Comparison of ENCODE assay signal across 9 cellular contexts in genomic region chr3:59425942-59426341, GRCh38.
DNase-seq lines count a peak whose midpoint lies in the region; ATAC-seq and TF ChIP-seq lines count a peak whose summit lies in the region.
"Had no signal": no experiment of that assay in that cellular context is flagged by ENCODE, and none has a peak within 500 bp of the region (broad histone marks: within the 10 kb centered on the region; RNA-seq: fewer than 3 reads in every experiment).

No MANE protein-coding gene starts in this region.

- H2BK20ac ChIP-seq in IMR-90 (ENCODE audit: low read depth, low read length), result peak overlapping the region; percentile 92

- peak overlapping the region; percentile 59 for H3K23ac ChIP-seq in IMR-90 (ENCODE audit: low read depth, low read length)

- no peak overlapping the region for H3K27ac Mint-ChIP-seq in activated CD8-positive, alpha-beta memory T cell treated with anti-CD3 and anti-CD28 coated beads, Interleukin-2, amount 10 ng/mL, durations not matched to agents 7 days and 5 days
- H3K27ac Mint-ChIP-seq in immature natural killer cell (peak overlapping the region in 3 of 6 donors; percentile 32 to 84 (median 83)), type B pancreatic cell (peak overlapping the region; percentile 13)

- H3K27me3 ChIP-seq in IMR-90 (ENCODE audit: control insufficient read depth, insufficient read depth, low read length) (no peaks in the 10 kb centered on the region; the same call in 1 of the 2 replicates), dorsolateral prefrontal cortex (peaks cover 0 to 3% (median 0%) of the 10 kb centered on the region in 45 donors)
- H3K27me3 ChIP-seq: gastroesophageal sphincter had no signal

- BruUV-seq in IMR-90 (replicated peaks; lab: Mats Ljungman, UMichigan), result no TSS peak

- H4K20me1 ChIP-seq in IMR-90 (ENCODE audit: insufficient read depth, low read length), result no peaks in the 10 kb centered on the region

- no peaks in the 10 kb centered on the region for H3K36me3 ChIP-seq in IMR-90 (ENCODE audit: control insufficient read depth, insufficient read depth, low read length)
- H3K36me3 ChIP-seq: gastroesophageal sphincter had no signal

- POLR2A ChIA-PET in IMR-90 (lab: Charles Lee; ENCODE audit: unreplicated experiment), result no interaction called here

- no peak overlapping the region for H3K9ac ChIP-seq in IMR-90 (ENCODE audit: low read depth, low read length)

- no peak overlapping the region for H2AFZ ChIP-seq in IMR-90 (replicated peaks; ENCODE audit: low read length, poor library complexity)

- in situ Hi-C loops in IMR-90 (cut with MboI; ENCODE audit: low sequenced_read_pairs), result no loop called here

- H3K4me3 ChIP-seq in IMR-90 (ENCODE audit: insufficient read depth, low read depth, low read length), result no peak overlapping the region
- no peak overlapping the region for H3K4me3 ChIP-seq in dorsolateral prefrontal cortex
- H3K4me3 ChIP-seq: gastroesophageal sphincter had no signal

- H3K9me3 Mint-ChIP-seq in activated CD8-positive, alpha-beta memory T cell treated with anti-CD3 and anti-CD28 coated beads, Interleukin-2, amount 10 ng/mL, durations not matched to agents 7 days and 5 days (ENCODE audit: low read depth), result no peaks in the 10 kb centered on the region
- H3K9me3 Mint-ChIP-seq in immature natural killer cell (no peaks in the 10 kb centered on the region), type B pancreatic cell (no peaks in the 10 kb centered on the region)

- H3K4me1 Mint-ChIP-seq in activated CD8-positive, alpha-beta memory T cell treated with anti-CD3 and anti-CD28 coated beads, Interleukin-2, amount 10 ng/mL, durations not matched to agents 7 days and 5 days, result peaks cover 48% of the 10 kb centered on the region
- H3K4me1 Mint-ChIP-seq in immature natural killer cell, result peaks cover 46 to 52% of the 10 kb centered on the region in 2 donors
- H3K4me1 Mint-ChIP-seq in type B pancreatic cell (ENCODE audit: unreplicated experiment), result peaks cover 13% of the 10 kb centered on the region

- peak overlapping the region; percentile 85 for H2BK120ac ChIP-seq in IMR-90 (ENCODE audit: low read depth, low read length)

- no peaks in the 10 kb centered on the region for H3K79me1 ChIP-seq in IMR-90 (ENCODE audit: low read depth in 1 of 2, low read length in 2 of 2)

- peak overlapping the region; percentile 22 to 49; a peak in 3 of 4 replicates for H4K8ac ChIP-seq in IMR-90 (ENCODE audit: low read depth in 2 of 2, low read length in 2 of 2)

- peak overlapping the region; percentile 39 for H3K14ac ChIP-seq in IMR-90 (replicated peaks; ENCODE audit: low read depth, low read length)

- no peak overlapping the region for H2AK9ac ChIP-seq in IMR-90 (replicated peaks; ENCODE audit: low read depth, low read length, poor library complexity)

- ATAC-seq in IMR-90 (ENCODE audit: low read depth), result no peak
- ATAC-seq in activated CD8-positive, alpha-beta memory T cell treated with anti-CD3 and anti-CD28 coated beads, Interleukin-2, amount 10 ng/mL, durations not matched to agents 7 days and 5 days, result peak; percentile 40
- ATAC-seq: Panc1 had no signal

- peaks cover 18% of the 10 kb centered on the region for H3K9me1 ChIP-seq in IMR-90 (ENCODE audit: insufficient read depth, low read length)

- no peak for TF ChIP-seq RAD21 in IMR-90 (IDR thresholded peaks at IDR 0.05; ENCODE audit: low read length)

- no CpG with 5 or more reads among the region's 5 CpGs for WGBS in IMR-90 (ENCODE audit: extremely low coverage in 2 of 2, insufficient read length in 1 of 2), 2 experiments

- H3K4me2 ChIP-seq in IMR-90 (ENCODE audit: low read depth, low read length), result peak overlapping the region; percentile 36; the same call in 1 of the 2 replicates

- H4K91ac ChIP-seq in IMR-90 (ENCODE audit: insufficient read depth, low read depth, low read length), result peak overlapping the region; percentile 90

- CTCF ChIA-PET in IMR-90 (lab: Yijun Ruan, JAX), result interaction anchor here (0.8 to 1.2 kb wide), 4 partner anchors 16 to 214 kb away, joined by 3 read pairs; no protein-coding TSS in a partner anchor
- CTCF ChIA-PET in activated CD8-positive, alpha-beta memory T cell treated with anti-CD3 and anti-CD28 coated beads, Interleukin-2, amount 10 ng/mL, durations not matched to agents 7 days and 5 days (lab: Charles Lee), result interaction anchor here (1.0 to 2.0 kb wide), 6 partner anchors 9 to 37 kb away, joined by 3 to 6 read pairs (median 4); no protein-coding TSS in a partner anchor

- H2BK5ac ChIP-seq in IMR-90 (ENCODE audit: low read depth, low read length, poor library complexity, severe bottlenecking), result peak overlapping the region; percentile 78

- peaks cover 23% of the 10 kb centered on the region for H3K4me1 ChIP-seq in IMR-90 (ENCODE audit: control insufficient read depth, insufficient read depth, low read length)

- H2AK5ac ChIP-seq in IMR-90 (ENCODE audit: low read depth, low read length), result peak overlapping the region; percentile 86

- peak overlapping the region; percentile 79; the same call in 1 of the 2 replicates for H3K56ac ChIP-seq in IMR-90 (ENCODE audit: extremely low read depth, insufficient read depth, low read length)

- dilution Hi-C loops in IMR-90 (cut with HindIII; ENCODE audit: low sequenced_read_pairs, unreplicated experiment), result no loop called here

- DNase-seq in IMR-90 (no peak), immature natural killer cell (peak; percentile 26 to 44 (median 43)), type B pancreatic cell (ENCODE audit: extremely low spot score, unreplicated experiment) (no peak), NCI-H510A (lab: John Stamatoyannopoulos, UW) (no peak), dorsolateral prefrontal cortex (no peak), NCI-H2081 treated with DMSO at 0.1 percent for 48 hours (lab: John Stamatoyannopoulos, UW) (no peak)
- peak; percentile 54 for DNase-seq in activated CD8-positive, alpha-beta memory T cell treated with anti-CD3 and anti-CD28 coated beads, Interleukin-2, amount 10 ng/mL, durations not matched to agents 7 days and 5 days

- peak overlapping the region; percentile 23 for H4K5ac ChIP-seq in IMR-90 (ENCODE audit: low read depth, low read length)

- peak overlapping the region; percentile 79 for H3K4ac ChIP-seq in IMR-90 (ENCODE audit: low read depth, low read length)

- H3K9me3 ChIP-seq in IMR-90 (ENCODE audit: control insufficient read depth, insufficient read depth, low read length), result no peaks in the 10 kb centered on the region
- H3K9me3 ChIP-seq: gastroesophageal sphincter had no signal

- no peak overlapping the region for H3K4me3 Mint-ChIP-seq in activated CD8-positive, alpha-beta memory T cell treated with anti-CD3 and anti-CD28 coated beads, Interleukin-2, amount 10 ng/mL, durations not matched to agents 7 days and 5 days
- peak overlapping the region in 1 of 5 donors; percentile 61 for H3K4me3 Mint-ChIP-seq in immature natural killer cell
- no peak overlapping the region for H3K4me3 Mint-ChIP-seq in type B pancreatic cell

- TF ChIP-seq POLR2A in IMR-90 (IDR thresholded peaks at IDR 0.05; ENCODE audit: low read depth, low read length), result no peak

- intact Hi-C loops in IMR-90 (cut with micrococcal nuclease) (loop anchor here (5.0 to 10.0 kb wide), 5 partner anchors 131 to 431 kb away; no protein-coding TSS in a partner anchor), dorsolateral prefrontal cortex (cut with DNase I) (no loop called here)

- peak overlapping the region; percentile 59 for H3K18ac ChIP-seq in IMR-90 (ENCODE audit: low read depth, low read length)

- H3K27me3 Mint-ChIP-seq in activated CD8-positive, alpha-beta memory T cell treated with anti-CD3 and anti-CD28 coated beads, Interleukin-2, amount 10 ng/mL, durations not matched to agents 7 days and 5 days, result peaks cover 2% of the 10 kb centered on the region
- H3K27me3 Mint-ChIP-seq in immature natural killer cell (ENCODE audit: low read depth in 3 of 3), result peaks cover 2 to 13% (median 11%) of the 10 kb centered on the region in 3 donors
- peaks cover 24% of the 10 kb centered on the region for H3K27me3 Mint-ChIP-seq in type B pancreatic cell

- peaks cover 4% of the 10 kb centered on the region for H3K36me3 Mint-ChIP-seq in activated CD8-positive, alpha-beta memory T cell treated with anti-CD3 and anti-CD28 coated beads, Interleukin-2, amount 10 ng/mL, durations not matched to agents 7 days and 5 days
- H3K36me3 Mint-ChIP-seq in immature natural killer cell (peaks cover 0 to under 1% (median 0%) of the 10 kb centered on the region in 3 donors), type B pancreatic cell (no peaks in the 10 kb centered on the region)

- no peak for TF ChIP-seq CTCF in IMR-90 (conservative IDR thresholded peaks at IDR 0.05; ENCODE audit: low read depth, low read length)
- no peak for TF ChIP-seq CTCF in type B pancreatic cell (conservative IDR thresholded peaks at IDR 0.05)
- no peak for TF ChIP-seq CTCF in dorsolateral prefrontal cortex (IDR thresholded peaks at IDR 0.05 in 54 of 56, conservative IDR thresholded peaks at IDR 0.05 in 2 of 56; ENCODE audit: low read depth in 1 of 56, partially characterized antibody in 56 of 56)

- H2BK15ac ChIP-seq in IMR-90 (ENCODE audit: low read depth, low read length), result peak overlapping the region; percentile 53; the same call in 2 of the 3 replicates

- H3K27ac ChIP-seq in IMR-90 (ENCODE audit: insufficient read depth, low read length), result peak overlapping the region; percentile 45
- no peak overlapping the region for H3K27ac ChIP-seq in dorsolateral prefrontal cortex

TF ChIP-seq in IMR-90, 13 proteins besides CTCF, POLR2A, EP300 and RAD21 (continues in another document):
- no peak for TF ChIP-seq USF2 (IDR thresholded peaks at IDR 0.05; ENCODE audit: low read depth, low read length)
- TF ChIP-seq RCOR1 (IDR thresholded peaks at IDR 0.05; ENCODE audit: insufficient replicate concordance, low read length), result no peak
- no peak for TF ChIP-seq MAZ (IDR thresholded peaks at IDR 0.05; ENCODE audit: borderline replicate concordance, low read depth, low read length)
- no peak for TF ChIP-seq MAFK (IDR thresholded peaks at IDR 0.05; ENCODE audit: low read depth, low read length)
- TF ChIP-seq CHD1 (IDR thresholded peaks at IDR 0.05; ENCODE audit: low read depth, low read length), result no peak
- TF ChIP-seq NFE2L2 (IDR thresholded peaks at IDR 0.05; ENCODE audit: low read depth, low read length), result no peak

Comparison
In these comparisons a context has a peak if more than half of its experiments do, and no peak if none do; other contexts are left out.
1. DNase-seq: peak in activated CD8-positive, alpha-beta memory T cell treated with anti-CD3 and anti-CD28 coated beads, Interleukin-2, amount 10 ng/mL, durations not matched to agents 7 days and 5 days (single experiment) and immature natural killer cell (3 of 3); none in IMR-90 (single experiment), type B pancreatic cell (single experiment), NCI-H510A (single experiment), dorsolateral prefrontal cortex (0 of 10) and NCI-H2081 treated with DMSO at 0.1 percent for 48 hours (single experiment).